ENCODE assay signal across 1 cellular context in genomic region chr2:69724540-69725159, GRCh38.
TF ChIP-seq lines count a peak whose summit lies in the region.

No MANE protein-coding gene starts in this region.

TF ChIP-seq in GM23338, 12 proteins besides CTCF, POLR2A, EP300 and RAD21 (continued from another document):
- TF ChIP-seq ZNF462 (CRISPR knock-in tag; IDR thresholded peaks at IDR 0.05) = no peak
TF ChIP-seq in GM23338: peak in this region for 0.
